In the genomic region with DNA sequence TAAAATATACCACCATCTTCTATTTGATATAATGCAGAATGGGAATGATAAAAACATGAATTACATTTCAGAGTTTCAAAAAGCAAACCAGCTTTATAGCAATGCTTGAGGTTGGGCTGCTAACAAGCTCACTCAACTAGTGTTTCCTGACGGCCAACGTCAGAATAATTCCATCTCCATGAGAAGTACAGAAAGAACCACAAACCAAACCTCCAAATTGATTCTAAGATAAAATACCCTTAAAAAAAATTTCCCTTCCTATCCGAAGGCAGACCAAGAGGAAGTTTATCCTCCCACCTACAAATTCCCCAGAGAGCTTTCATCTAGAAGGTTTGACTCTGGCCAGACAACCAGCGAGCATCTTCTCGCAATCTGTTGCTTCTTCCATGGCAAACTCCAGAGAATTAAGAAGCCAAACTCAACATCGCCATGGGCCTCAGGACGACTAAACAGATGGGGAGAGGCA, we compare ENCODE assay signal across 1 cellular context.
TF ChIP-seq lines count a peak whose summit lies in the region.

A gene (plus strand): TSS at position 271 of the 466 bp plus-strand sequence. CDS start 159 bp downstream, at position 430.

TF ChIP-seq in H1, 55 proteins besides CTCF, POLR2A, EP300 and RAD21 (continued from another document):
- no peak for TF ChIP-seq BCL11A (IDR thresholded peaks at IDR 0.05; ENCODE audit: low read depth in 2 of 2, low read length in 2 of 2)
- no peak for TF ChIP-seq SIRT6 (IDR thresholded peaks at IDR 0.05; ENCODE audit: low read length)
- TF ChIP-seq JUN (IDR thresholded peaks at IDR 0.05; ENCODE audit: low read depth, low read length), result no peak
- TF ChIP-seq RNF2 (IDR thresholded peaks at IDR 0.05; ENCODE audit: borderline replicate concordance, low read depth, low read length, missing control alignments, poor library complexity, severe bottlenecking), result no peak
- TF ChIP-seq, protein P1, sequence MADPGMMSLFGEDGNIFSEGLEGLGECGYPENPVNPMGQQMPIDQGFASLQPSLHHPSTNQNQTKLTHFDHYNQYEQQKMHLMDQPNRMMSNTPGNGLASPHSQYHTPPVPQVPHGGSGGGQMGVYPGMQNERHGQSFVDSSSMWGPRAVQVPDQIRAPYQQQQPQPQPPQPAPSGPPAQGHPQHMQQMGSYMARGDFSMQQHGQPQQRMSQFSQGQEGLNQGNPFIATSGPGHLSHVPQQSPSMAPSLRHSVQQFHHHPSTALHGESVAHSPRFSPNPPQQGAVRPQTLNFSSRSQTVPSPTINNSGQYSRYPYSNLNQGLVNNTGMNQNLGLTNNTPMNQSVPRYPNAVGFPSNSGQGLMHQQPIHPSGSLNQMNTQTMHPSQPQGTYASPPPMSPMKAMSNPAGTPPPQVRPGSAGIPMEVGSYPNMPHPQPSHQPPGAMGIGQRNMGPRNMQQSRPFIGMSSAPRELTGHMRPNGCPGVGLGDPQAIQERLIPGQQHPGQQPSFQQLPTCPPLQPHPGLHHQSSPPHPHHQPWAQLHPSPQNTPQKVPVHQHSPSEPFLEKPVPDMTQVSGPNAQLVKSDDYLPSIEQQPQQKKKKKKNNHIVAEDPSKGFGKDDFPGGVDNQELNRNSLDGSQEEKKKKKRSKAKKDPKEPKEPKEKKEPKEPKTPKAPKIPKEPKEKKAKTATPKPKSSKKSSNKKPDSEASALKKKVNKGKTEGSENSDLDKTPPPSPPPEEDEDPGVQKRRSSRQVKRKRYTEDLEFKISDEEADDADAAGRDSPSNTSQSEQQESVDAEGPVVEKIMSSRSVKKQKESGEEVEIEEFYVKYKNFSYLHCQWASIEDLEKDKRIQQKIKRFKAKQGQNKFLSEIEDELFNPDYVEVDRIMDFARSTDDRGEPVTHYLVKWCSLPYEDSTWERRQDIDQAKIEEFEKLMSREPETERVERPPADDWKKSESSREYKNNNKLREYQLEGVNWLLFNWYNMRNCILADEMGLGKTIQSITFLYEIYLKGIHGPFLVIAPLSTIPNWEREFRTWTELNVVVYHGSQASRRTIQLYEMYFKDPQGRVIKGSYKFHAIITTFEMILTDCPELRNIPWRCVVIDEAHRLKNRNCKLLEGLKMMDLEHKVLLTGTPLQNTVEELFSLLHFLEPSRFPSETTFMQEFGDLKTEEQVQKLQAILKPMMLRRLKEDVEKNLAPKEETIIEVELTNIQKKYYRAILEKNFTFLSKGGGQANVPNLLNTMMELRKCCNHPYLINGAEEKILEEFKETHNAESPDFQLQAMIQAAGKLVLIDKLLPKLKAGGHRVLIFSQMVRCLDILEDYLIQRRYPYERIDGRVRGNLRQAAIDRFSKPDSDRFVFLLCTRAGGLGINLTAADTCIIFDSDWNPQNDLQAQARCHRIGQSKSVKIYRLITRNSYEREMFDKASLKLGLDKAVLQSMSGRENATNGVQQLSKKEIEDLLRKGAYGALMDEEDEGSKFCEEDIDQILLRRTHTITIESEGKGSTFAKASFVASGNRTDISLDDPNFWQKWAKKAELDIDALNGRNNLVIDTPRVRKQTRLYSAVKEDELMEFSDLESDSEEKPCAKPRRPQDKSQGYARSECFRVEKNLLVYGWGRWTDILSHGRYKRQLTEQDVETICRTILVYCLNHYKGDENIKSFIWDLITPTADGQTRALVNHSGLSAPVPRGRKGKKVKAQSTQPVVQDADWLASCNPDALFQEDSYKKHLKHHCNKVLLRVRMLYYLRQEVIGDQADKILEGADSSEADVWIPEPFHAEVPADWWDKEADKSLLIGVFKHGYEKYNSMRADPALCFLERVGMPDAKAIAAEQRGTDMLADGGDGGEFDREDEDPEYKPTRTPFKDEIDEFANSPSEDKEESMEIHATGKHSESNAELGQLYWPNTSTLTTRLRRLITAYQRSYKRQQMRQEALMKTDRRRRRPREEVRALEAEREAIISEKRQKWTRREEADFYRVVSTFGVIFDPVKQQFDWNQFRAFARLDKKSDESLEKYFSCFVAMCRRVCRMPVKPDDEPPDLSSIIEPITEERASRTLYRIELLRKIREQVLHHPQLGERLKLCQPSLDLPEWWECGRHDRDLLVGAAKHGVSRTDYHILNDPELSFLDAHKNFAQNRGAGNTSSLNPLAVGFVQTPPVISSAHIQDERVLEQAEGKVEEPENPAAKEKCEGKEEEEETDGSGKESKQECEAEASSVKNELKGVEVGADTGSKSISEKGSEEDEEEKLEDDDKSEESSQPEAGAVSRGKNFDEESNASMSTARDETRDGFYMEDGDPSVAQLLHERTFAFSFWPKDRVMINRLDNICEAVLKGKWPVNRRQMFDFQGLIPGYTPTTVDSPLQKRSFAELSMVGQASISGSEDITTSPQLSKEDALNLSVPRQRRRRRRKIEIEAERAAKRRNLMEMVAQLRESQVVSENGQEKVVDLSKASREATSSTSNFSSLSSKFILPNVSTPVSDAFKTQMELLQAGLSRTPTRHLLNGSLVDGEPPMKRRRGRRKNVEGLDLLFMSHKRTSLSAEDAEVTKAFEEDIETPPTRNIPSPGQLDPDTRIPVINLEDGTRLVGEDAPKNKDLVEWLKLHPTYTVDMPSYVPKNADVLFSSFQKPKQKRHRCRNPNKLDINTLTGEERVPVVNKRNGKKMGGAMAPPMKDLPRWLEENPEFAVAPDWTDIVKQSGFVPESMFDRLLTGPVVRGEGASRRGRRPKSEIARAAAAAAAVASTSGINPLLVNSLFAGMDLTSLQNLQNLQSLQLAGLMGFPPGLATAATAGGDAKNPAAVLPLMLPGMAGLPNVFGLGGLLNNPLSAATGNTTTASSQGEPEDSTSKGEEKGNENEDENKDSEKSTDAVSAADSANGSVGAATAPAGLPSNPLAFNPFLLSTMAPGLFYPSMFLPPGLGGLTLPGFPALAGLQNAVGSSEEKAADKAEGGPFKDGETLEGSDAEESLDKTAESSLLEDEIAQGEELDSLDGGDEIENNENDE (IDR thresholded peaks at IDR 0.05; ENCODE audit: insufficient replicate concordance, low read length), result no peak
- no peak for TF ChIP-seq RFX5 (IDR thresholded peaks at IDR 0.05; ENCODE audit: borderline replicate concordance, low read depth, low read length)
- TF ChIP-seq TCF12 (IDR thresholded peaks at IDR 0.05; ENCODE audit: low read depth, low read length), result no peak
- TF ChIP-seq CBX8 (IDR thresholded peaks at IDR 0.05; ENCODE audit: borderline replicate concordance, low read depth, low read length), result no peak
- no peak for TF ChIP-seq BACH1 (IDR thresholded peaks at IDR 0.05; ENCODE audit: low read length)
- TF ChIP-seq SP1 (IDR thresholded peaks at IDR 0.05; ENCODE audit: low read depth, low read length), result no peak
- TF ChIP-seq SP4 (IDR thresholded peaks at IDR 0.05; ENCODE audit: low read length), result no peak
TF ChIP-seq in H1: peak in this region for 0.
